Comparison of ENCODE assay signal across 10 cellular contexts in the genomic region with DNA sequence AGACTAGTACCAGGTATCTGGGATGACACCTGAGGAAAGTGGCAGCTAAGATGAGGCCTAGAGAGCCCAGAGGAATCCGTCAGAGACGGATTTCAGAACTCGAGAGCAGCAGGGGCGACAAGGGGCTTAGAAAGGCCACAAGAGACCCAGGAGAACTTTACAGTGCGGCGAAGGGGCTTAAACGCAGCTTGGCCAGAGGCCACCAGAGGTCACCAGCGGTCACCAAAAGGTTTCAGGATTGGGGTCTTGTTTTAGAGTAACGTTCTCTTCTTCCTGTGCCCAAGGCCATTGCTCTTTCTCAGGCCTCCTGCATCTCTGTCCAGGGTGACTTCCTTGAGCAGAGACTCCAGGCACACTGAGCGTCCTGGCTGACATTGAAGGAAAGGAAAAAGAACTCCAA. TPM values are rescaled to one million over a fixed set of nuclear protein-coding genes. Genes with fewer than 3 reads are reported as not detected.
DNase-seq lines count a peak whose midpoint lies in the region; ATAC-seq and TF ChIP-seq lines count a peak whose summit lies in the region.
"Had no signal": no experiment of that assay in that cellular context is flagged by ENCODE, and none has a peak within 500 bp of the region (broad histone marks: within the 10 kb centered on the region; RNA-seq: fewer than 3 reads in every experiment).

No MANE protein-coding gene starts in this region.

- H3K27me3 ChIP-seq in stomach, result no peaks in the 10 kb centered on the region
- H3K27me3 ChIP-seq: pancreas had no signal

- no peaks in the 10 kb centered on the region for H3K27me3 Mint-ChIP-seq in activated T-cell treated with anti-CD3 and anti-CD28 coated beads, Interleukin-2, amount 50 U/mL, for 24 hours
- H3K27me3 Mint-ChIP-seq in activated naive CD8-positive, alpha-beta T cell treated with anti-CD3 and anti-CD28 coated beads, Interleukin-2, amount 50 U/mL, for 24 hours, result no peaks in the 10 kb centered on the region

- no peaks in the 10 kb centered on the region for H3K36me3 ChIP-seq in stomach
- H3K36me3 ChIP-seq: pancreas had no signal

- peaks cover 1% of the 10 kb centered on the region for H3K4me1 Mint-ChIP-seq in activated T-cell treated with anti-CD3 and anti-CD28 coated beads, Interleukin-2, amount 50 U/mL, for 24 hours (ENCODE audit: low read depth)
- H3K4me1 Mint-ChIP-seq in activated naive CD8-positive, alpha-beta T cell treated with anti-CD3 and anti-CD28 coated beads, Interleukin-2, amount 50 U/mL, for 24 hours, result peaks cover 4% of the 10 kb centered on the region

- peaks cover 14 to 39% (median 32%) of the 10 kb centered on the region in 4 donors for H3K4me1 ChIP-seq in stomach

- WGBS in stomach, 5 donors, result 67 to 81% (median 71%) methylated on average over 10 of the region's 10 CpGs

- ATAC-seq in activated naive CD8-positive, alpha-beta T cell treated with anti-CD3 and anti-CD28 coated beads, Interleukin-2, amount 50 U/mL, for 24 hours, result no peak
- ATAC-seq in HG02884 (IDR thresholded peaks at IDR 0.05; ENCODE audit: unreplicated experiment) (no peak), GM21423 (IDR thresholded peaks at IDR 0.05; ENCODE audit: unreplicated experiment) (no peak)
- ATAC-seq: pancreas had no signal

- no peak for TF ChIP-seq POLR2A in stomach (IDR thresholded peaks at IDR 0.05)

- H3K9me3 ChIP-seq in stomach, result no peaks in the 10 kb centered on the region
- H3K9me3 ChIP-seq: pancreas had no signal

- no peak for TF ChIP-seq EP300 in stomach (IDR thresholded peaks at IDR 0.05)

- peak; percentile 47 to 49 for DNase-seq in activated T-cell treated with anti-CD3 and anti-CD28 coated beads, Interleukin-2, amount 50 U/mL, for 48 hours
- no peak for DNase-seq in activated T-cell treated with anti-CD3 and anti-CD28 coated beads, Interleukin-2, amount 50 U/mL, for 24 hours
- DNase-seq in LNCaP clone FGC (ENCODE audit: low read depth), result no peak
- DNase-seq in activated naive CD8-positive, alpha-beta T cell treated with anti-CD3 and anti-CD28 coated beads, Interleukin-2, amount 50 U/mL, for 24 hours, result peak; percentile 54
- no peak for DNase-seq in retinal pigment epithelial cell (ENCODE audit: low read depth)
- DNase-seq in stomach, result no peak
- DNase-seq: NCI-H526, pancreas had no signal

- no peak overlapping the region for H3K27ac ChIP-seq in stomach
- H3K27ac ChIP-seq: pancreas had no signal

- TF ChIP-seq CTCF in LNCaP clone FGC (IDR thresholded peaks at IDR 0.05; ENCODE audit: control insufficient read depth, extremely low read depth, insufficient read depth), result 0 out of 2 replicates have a peak, but pooled peaks have one; percentile 5
- peak; percentile 22 for TF ChIP-seq CTCF in retinal pigment epithelial cell (conservative IDR thresholded peaks at IDR 0.05; ENCODE audit: low read depth, low read length)
- TF ChIP-seq CTCF in stomach (IDR thresholded peaks at IDR 0.05), result no peak

- H3K9me3 Mint-ChIP-seq in activated T-cell treated with anti-CD3 and anti-CD28 coated beads, Interleukin-2, amount 50 U/mL, for 24 hours, result no peaks in the 10 kb centered on the region
- no peaks in the 10 kb centered on the region for H3K9me3 Mint-ChIP-seq in activated naive CD8-positive, alpha-beta T cell treated with anti-CD3 and anti-CD28 coated beads, Interleukin-2, amount 50 U/mL, for 24 hours

- intact Hi-C loops in stomach (cut with DNase I; ENCODE audit: low total_unique reads), result no loop called here

- peaks cover 6% of the 10 kb centered on the region for H3K36me3 Mint-ChIP-seq in activated T-cell treated with anti-CD3 and anti-CD28 coated beads, Interleukin-2, amount 50 U/mL, for 24 hours (ENCODE audit: low read depth)
- H3K36me3 Mint-ChIP-seq in activated naive CD8-positive, alpha-beta T cell treated with anti-CD3 and anti-CD28 coated beads, Interleukin-2, amount 50 U/mL, for 24 hours (ENCODE audit: low read depth), result no peaks in the 10 kb centered on the region

- H3K4me3 Mint-ChIP-seq in activated T-cell treated with anti-CD3 and anti-CD28 coated beads, Interleukin-2, amount 50 U/mL, for 24 hours, result no peak overlapping the region
- H3K4me3 Mint-ChIP-seq in activated naive CD8-positive, alpha-beta T cell treated with anti-CD3 and anti-CD28 coated beads, Interleukin-2, amount 50 U/mL, for 24 hours, result no peak overlapping the region

- no peak overlapping the region for H3K27ac Mint-ChIP-seq in activated T-cell treated with anti-CD3 and anti-CD28 coated beads, Interleukin-2, amount 50 U/mL, for 24 hours
- no peak overlapping the region for H3K27ac Mint-ChIP-seq in activated naive CD8-positive, alpha-beta T cell treated with anti-CD3 and anti-CD28 coated beads, Interleukin-2, amount 50 U/mL, for 24 hours

- H3K4me3 ChIP-seq in LNCaP clone FGC (ENCODE audit: low read depth, low read length) (no peak overlapping the region), retinal pigment epithelial cell (ENCODE audit: low read length) (no peak overlapping the region), stomach (no peak overlapping the region)
- H3K4me3 ChIP-seq: pancreas had no signal

RNA-seq across cellular contexts. Expression of a gene that starts 2.2 kb away (rescaled TPM):
- total RNA-seq in stomach, result 1 to 10 TPM in 3 of 5 donors, under 1 TPM in 1, not detected in 1; 0.45 to 5.2 (median 1.6) TPM
- 1 to 10 TPM in 1 of 3 donors, under 1 TPM in 2; 0.75 to 1.4 (median 0.83) TPM for polyA plus RNA-seq in stomach

RNA-seq across cellular contexts. Expression of a gene that starts 23.8 kb away (rescaled TPM):
- 10 to 100 TPM; 25.2 to 93.6 (median 48.4) TPM for total RNA-seq in stomach
- 10 to 100 TPM; 25.0 to 45.1 (median 35.1) TPM for polyA plus RNA-seq in stomach

RNA-seq across cellular contexts. Expression of a gene that starts 24.3 kb away (rescaled TPM):
- total RNA-seq in stomach, result 10 to 100 TPM in 1 of 5 donors, 1 to 10 TPM in 2, not detected in 2; 1.1 to 30.9 (median 1.7) TPM
- 10 to 100 TPM; 19.7 to 61.7 (median 33.8) TPM for polyA plus RNA-seq in stomach

RNA-seq across cellular contexts. Expression of a gene that starts 33.6 kb away (rescaled TPM):
- total RNA-seq in stomach, result 10 to 100 TPM in 1 of 5 donors, 1 to 10 TPM in 2, under 1 TPM in 1, not detected in 1; 0.14 to 12.3 (median 3.2) TPM
- polyA plus RNA-seq in stomach, result 1 to 10 TPM in 1 of 3 donors, under 1 TPM in 2; 0.12 to 1.0 (median 0.46) TPM

RNA-seq across cellular contexts. Expression of a gene that starts 50.2 kb away (rescaled TPM):
- 1 to 10 TPM; 1.4 to 9.0 (median 4.9) TPM for total RNA-seq in stomach
- 1 to 10 TPM in 1 of 3 donors, under 1 TPM in 2; 0.81 to 1.1 (median 0.95) TPM for polyA plus RNA-seq in stomach

Comparison
In these comparisons a context has a peak if more than half of its experiments do, and no peak if none do; other contexts are left out.
1. DNase-seq: peak in activated T-cell treated with anti-CD3 and anti-CD28 coated beads, Interleukin-2, amount 50 U/mL, for 48 hours (2 of 2) and activated naive CD8-positive, alpha-beta T cell treated with anti-CD3 and anti-CD28 coated beads, Interleukin-2, amount 50 U/mL, for 24 hours (single experiment); none in activated T-cell treated with anti-CD3 and anti-CD28 coated beads, Interleukin-2, amount 50 U/mL, for 24 hours (single experiment), LNCaP clone FGC (single experiment), retinal pigment epithelial cell (single experiment) and stomach (single experiment).
2. CTCF ChIP-seq: peak in LNCaP clone FGC (single experiment) and retinal pigment epithelial cell (single experiment); none in stomach (0 of 7).